Comparison of ENCODE assay signal across 22 cellular contexts in genomic region chr11:78041843-78042455, GRCh38. TPM values are rescaled to one million over a fixed set of nuclear protein-coding genes. Genes with fewer than 3 reads are reported as not detected.
"Had no signal": no experiment of that assay in that cellular context is flagged by ENCODE, and none has a peak within 500 bp of the region (broad histone marks: within the 10 kb centered on the region; RNA-seq: fewer than 3 reads in every experiment).

No MANE protein-coding gene starts in this region.

- H3K27ac ChIP-seq: pancreas, testis had no signal

- ATAC-seq: activated CD4-positive, alpha-beta T cell treated with anti-CD3 and anti-CD28 coated beads for 36 hours; activated CD8-positive, alpha-beta T cell treated with anti-CD3 and anti-CD28 coated beads, Interleukin-2, amount 10 ng/mL, durations not matched to agents 7 days and 5 days; esophagus mucosa; left lobe of liver; pancreas; stimulated activated naive CD8-positive, alpha-beta T cell treated with anti-CD3 and anti-CD28 coated beads, Interleukin-15, amount 100 ng/mL, for 72 hours had no signal

- H3K27me3 Mint-ChIP-seq: activated CD4-positive, alpha-beta T cell treated with anti-CD3 and anti-CD28 coated beads for 36 hours; activated naive CD8-positive, alpha-beta T cell had no signal

- H3K4me3 ChIP-seq: pancreas, testis had no signal

- H3K9me3 ChIP-seq: pancreas, testis had no signal

- H3K9me3 Mint-ChIP-seq: stimulated activated naive CD8-positive, alpha-beta T cell treated with anti-CD3 and anti-CD28 coated beads, Interleukin-15, amount 100 ng/mL, for 72 hours had no signal

- H3K36me3 ChIP-seq: pancreas had no signal

- H3K4me3 Mint-ChIP-seq: activated CD4-positive, alpha-beta T cell treated with anti-CD3 and anti-CD28 coated beads for 36 hours; activated CD8-positive, alpha-beta T cell treated with anti-CD3 and anti-CD28 coated beads, Interleukin-2, amount 10 ng/mL, durations not matched to agents 7 days and 5 days; activated naive CD8-positive, alpha-beta T cell; stimulated activated naive CD8-positive, alpha-beta T cell treated with anti-CD3 and anti-CD28 coated beads, Interleukin-15, amount 100 ng/mL, for 72 hours had no signal

- DNase-seq: activated CD4-positive, alpha-beta T cell treated with anti-CD3 and anti-CD28 coated beads for 36 hours; activated CD8-positive, alpha-beta memory T cell treated with anti-CD3 and anti-CD28 coated beads, Interleukin-2, amount 50 U/mL, for 48 hours; activated CD8-positive, alpha-beta T cell treated with anti-CD3 and anti-CD28 coated beads, Interleukin-2, amount 10 ng/mL, durations not matched to agents 7 days and 5 days; activated effector memory CD4-positive, alpha-beta T cell treated with anti-CD3 and anti-CD28 coated beads, Interleukin-2, amount 50 U/mL, for 16 hours; anterior cingulate cortex; glutamatergic neuron; mammary epithelial cell; pancreas; stimulated activated CD4-positive, alpha-beta T cell treated with anti-CD3 and anti-CD28 coated beads, Interleukin-4, amount 100 ng/mL, for 1 hour; stimulated activated CD8-positive, alpha-beta memory T cell treated with anti-CD3 and anti-CD28 coated beads, Interleukin-4, amount 100 ng/mL, for 48 hours; stimulated activated naive CD8-positive, alpha-beta T cell treated with anti-CD3 and anti-CD28 coated beads, Interleukin-15, amount 100 ng/mL, for 72 hours; T-helper 9 cell; testis had no signal

- H3K27ac Mint-ChIP-seq: activated CD4-positive, alpha-beta T cell treated with anti-CD3 and anti-CD28 coated beads for 36 hours; activated CD8-positive, alpha-beta T cell treated with anti-CD3 and anti-CD28 coated beads, Interleukin-2, amount 10 ng/mL, durations not matched to agents 7 days and 5 days; activated naive CD8-positive, alpha-beta T cell; stimulated activated naive CD8-positive, alpha-beta T cell treated with anti-CD3 and anti-CD28 coated beads, Interleukin-15, amount 100 ng/mL, for 72 hours had no signal

- H3K27me3 ChIP-seq: pancreas, testis had no signal

- H3K36me3 Mint-ChIP-seq: activated naive CD8-positive, alpha-beta T cell had no signal

- FAIRE-seq: bronchial epithelial cell, endometrium, pancreas, urothelium cell line had no signal

RNA-seq across cellular contexts. Expression of gene THRSP, which starts 21.7 kb away (rescaled TPM):
- total RNA-seq: activated CD4-positive, alpha-beta T cell treated with anti-CD3 and anti-CD28 coated beads for 36 hours; activated CD8-positive, alpha-beta T cell treated with anti-CD3 and anti-CD28 coated beads, Interleukin-2, amount 10 ng/mL, durations not matched to agents 7 days and 5 days; bronchial epithelial cell; esophagus mucosa; fibroblast of villous mesenchyme; mammary epithelial cell; mucosa of gallbladder had no signal
- polyA plus RNA-seq: mammary epithelial cell, neural cell had no signal
